2 cellular contexts compared by ENCODE assay signal in the genomic region with DNA sequence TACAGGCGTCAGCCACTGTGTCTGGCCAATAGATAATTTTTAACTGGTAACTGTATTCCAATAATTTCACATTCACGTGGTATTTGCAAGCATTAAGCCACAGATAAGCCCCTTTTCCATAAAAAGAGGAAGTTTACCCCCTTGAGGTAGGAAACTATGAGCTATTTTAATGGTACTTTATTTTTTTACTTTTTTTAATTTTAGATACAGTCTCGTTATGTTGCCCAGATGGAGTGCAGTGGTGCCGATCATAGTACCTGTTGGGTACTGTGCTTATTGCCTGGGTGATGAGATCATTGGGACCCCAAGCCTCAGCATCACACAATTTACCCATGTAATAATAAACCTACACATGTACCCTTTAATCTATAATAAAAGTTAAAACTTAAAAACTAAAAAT.
TF ChIP-seq lines count a peak whose summit lies in the region.

No MANE protein-coding gene starts in this region.

TF ChIP-seq in K562, 482 proteins besides CTCF, POLR2A, EP300 and RAD21:
- TF ChIP-seq TCF3 (CRISPR knock-in tag; IDR thresholded peaks at IDR 0.05) (0 out of 2 replicates have a peak, but pooled peaks have one; percentile 8), ARNT (IDR thresholded peaks at IDR 0.05) (no peak), RFX7 (CRISPR knock-in tag; IDR thresholded peaks at IDR 0.05) (no peak)
- TF ChIP-seq, protein P1, sequence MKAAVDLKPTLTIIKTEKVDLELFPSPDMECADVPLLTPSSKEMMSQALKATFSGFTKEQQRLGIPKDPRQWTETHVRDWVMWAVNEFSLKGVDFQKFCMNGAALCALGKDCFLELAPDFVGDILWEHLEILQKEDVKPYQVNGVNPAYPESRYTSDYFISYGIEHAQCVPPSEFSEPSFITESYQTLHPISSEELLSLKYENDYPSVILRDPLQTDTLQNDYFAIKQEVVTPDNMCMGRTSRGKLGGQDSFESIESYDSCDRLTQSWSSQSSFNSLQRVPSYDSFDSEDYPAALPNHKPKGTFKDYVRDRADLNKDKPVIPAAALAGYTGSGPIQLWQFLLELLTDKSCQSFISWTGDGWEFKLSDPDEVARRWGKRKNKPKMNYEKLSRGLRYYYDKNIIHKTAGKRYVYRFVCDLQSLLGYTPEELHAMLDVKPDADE (conservative IDR thresholded peaks at IDR 0.05; ENCODE audit: control insufficient read depth, low read depth, low read length) = no peak
- TF ChIP-seq, protein P2, sequence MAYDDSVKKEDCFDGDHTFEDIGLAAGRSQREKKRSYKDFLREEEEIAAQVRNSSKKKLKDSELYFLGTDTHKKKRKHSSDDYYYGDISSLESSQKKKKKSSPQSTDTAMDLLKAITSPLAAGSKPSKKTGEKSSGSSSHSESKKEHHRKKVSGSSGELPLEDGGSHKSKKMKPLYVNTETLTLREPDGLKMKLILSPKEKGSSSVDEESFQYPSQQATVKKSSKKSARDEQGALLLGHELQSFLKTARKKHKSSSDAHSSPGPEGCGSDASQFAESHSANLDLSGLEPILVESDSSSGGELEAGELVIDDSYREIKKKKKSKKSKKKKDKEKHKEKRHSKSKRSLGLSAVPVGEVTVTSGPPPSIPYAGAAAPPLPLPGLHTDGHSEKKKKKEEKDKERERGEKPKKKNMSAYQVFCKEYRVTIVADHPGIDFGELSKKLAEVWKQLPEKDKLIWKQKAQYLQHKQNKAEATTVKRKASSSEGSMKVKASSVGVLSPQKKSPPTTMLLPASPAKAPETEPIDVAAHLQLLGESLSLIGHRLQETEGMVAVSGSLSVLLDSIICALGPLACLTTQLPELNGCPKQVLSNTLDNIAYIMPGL (CRISPR knock-in tag; IDR thresholded peaks at IDR 0.05) = no peak

TF ChIP-seq in GM23338, 12 proteins besides CTCF, POLR2A, EP300 and RAD21:
- TF ChIP-seq NANOG (IDR thresholded peaks at IDR 0.05; ENCODE audit: borderline replicate concordance) (no peak), EZH2 (IDR thresholded peaks at IDR 0.05; ENCODE audit: low read depth, unreplicated experiment) (no peak), EZH2phosphoT487 (IDR thresholded peaks at IDR 0.05; ENCODE audit: unreplicated experiment) (no peak), STAT1 (IDR thresholded peaks at IDR 0.05; ENCODE audit: unreplicated experiment) (no peak), JUNB (IDR thresholded peaks at IDR 0.05; ENCODE audit: unreplicated experiment) (no peak), ZNF114 (CRISPR knock-in tag; IDR thresholded peaks at IDR 0.05) (no peak), POLR2AphosphoS5 (IDR thresholded peaks at IDR 0.05; ENCODE audit: low read depth) (no peak), CREB1 (CRISPR knock-in tag; IDR thresholded peaks at IDR 0.05; ENCODE audit: low read depth) (no peak), ZNF331 (CRISPR knock-in tag; IDR thresholded peaks at IDR 0.05; ENCODE audit: low read depth) (no peak)
- TF ChIP-seq, protein P1 (IDR thresholded peaks at IDR 0.05) = no peak
- TF ChIP-seq, protein P3, sequence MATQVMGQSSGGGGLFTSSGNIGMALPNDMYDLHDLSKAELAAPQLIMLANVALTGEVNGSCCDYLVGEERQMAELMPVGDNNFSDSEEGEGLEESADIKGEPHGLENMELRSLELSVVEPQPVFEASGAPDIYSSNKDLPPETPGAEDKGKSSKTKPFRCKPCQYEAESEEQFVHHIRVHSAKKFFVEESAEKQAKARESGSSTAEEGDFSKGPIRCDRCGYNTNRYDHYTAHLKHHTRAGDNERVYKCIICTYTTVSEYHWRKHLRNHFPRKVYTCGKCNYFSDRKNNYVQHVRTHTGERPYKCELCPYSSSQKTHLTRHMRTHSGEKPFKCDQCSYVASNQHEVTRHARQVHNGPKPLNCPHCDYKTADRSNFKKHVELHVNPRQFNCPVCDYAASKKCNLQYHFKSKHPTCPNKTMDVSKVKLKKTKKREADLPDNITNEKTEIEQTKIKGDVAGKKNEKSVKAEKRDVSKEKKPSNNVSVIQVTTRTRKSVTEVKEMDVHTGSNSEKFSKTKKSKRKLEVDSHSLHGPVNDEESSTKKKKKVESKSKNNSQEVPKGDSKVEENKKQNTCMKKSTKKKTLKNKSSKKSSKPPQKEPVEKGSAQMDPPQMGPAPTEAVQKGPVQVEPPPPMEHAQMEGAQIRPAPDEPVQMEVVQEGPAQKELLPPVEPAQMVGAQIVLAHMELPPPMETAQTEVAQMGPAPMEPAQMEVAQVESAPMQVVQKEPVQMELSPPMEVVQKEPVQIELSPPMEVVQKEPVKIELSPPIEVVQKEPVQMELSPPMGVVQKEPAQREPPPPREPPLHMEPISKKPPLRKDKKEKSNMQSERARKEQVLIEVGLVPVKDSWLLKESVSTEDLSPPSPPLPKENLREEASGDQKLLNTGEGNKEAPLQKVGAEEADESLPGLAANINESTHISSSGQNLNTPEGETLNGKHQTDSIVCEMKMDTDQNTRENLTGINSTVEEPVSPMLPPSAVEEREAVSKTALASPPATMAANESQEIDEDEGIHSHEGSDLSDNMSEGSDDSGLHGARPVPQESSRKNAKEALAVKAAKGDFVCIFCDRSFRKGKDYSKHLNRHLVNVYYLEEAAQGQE (IDR thresholded peaks at IDR 0.05; ENCODE audit: unreplicated experiment) = no peak
- TF ChIP-seq, protein P4, sequence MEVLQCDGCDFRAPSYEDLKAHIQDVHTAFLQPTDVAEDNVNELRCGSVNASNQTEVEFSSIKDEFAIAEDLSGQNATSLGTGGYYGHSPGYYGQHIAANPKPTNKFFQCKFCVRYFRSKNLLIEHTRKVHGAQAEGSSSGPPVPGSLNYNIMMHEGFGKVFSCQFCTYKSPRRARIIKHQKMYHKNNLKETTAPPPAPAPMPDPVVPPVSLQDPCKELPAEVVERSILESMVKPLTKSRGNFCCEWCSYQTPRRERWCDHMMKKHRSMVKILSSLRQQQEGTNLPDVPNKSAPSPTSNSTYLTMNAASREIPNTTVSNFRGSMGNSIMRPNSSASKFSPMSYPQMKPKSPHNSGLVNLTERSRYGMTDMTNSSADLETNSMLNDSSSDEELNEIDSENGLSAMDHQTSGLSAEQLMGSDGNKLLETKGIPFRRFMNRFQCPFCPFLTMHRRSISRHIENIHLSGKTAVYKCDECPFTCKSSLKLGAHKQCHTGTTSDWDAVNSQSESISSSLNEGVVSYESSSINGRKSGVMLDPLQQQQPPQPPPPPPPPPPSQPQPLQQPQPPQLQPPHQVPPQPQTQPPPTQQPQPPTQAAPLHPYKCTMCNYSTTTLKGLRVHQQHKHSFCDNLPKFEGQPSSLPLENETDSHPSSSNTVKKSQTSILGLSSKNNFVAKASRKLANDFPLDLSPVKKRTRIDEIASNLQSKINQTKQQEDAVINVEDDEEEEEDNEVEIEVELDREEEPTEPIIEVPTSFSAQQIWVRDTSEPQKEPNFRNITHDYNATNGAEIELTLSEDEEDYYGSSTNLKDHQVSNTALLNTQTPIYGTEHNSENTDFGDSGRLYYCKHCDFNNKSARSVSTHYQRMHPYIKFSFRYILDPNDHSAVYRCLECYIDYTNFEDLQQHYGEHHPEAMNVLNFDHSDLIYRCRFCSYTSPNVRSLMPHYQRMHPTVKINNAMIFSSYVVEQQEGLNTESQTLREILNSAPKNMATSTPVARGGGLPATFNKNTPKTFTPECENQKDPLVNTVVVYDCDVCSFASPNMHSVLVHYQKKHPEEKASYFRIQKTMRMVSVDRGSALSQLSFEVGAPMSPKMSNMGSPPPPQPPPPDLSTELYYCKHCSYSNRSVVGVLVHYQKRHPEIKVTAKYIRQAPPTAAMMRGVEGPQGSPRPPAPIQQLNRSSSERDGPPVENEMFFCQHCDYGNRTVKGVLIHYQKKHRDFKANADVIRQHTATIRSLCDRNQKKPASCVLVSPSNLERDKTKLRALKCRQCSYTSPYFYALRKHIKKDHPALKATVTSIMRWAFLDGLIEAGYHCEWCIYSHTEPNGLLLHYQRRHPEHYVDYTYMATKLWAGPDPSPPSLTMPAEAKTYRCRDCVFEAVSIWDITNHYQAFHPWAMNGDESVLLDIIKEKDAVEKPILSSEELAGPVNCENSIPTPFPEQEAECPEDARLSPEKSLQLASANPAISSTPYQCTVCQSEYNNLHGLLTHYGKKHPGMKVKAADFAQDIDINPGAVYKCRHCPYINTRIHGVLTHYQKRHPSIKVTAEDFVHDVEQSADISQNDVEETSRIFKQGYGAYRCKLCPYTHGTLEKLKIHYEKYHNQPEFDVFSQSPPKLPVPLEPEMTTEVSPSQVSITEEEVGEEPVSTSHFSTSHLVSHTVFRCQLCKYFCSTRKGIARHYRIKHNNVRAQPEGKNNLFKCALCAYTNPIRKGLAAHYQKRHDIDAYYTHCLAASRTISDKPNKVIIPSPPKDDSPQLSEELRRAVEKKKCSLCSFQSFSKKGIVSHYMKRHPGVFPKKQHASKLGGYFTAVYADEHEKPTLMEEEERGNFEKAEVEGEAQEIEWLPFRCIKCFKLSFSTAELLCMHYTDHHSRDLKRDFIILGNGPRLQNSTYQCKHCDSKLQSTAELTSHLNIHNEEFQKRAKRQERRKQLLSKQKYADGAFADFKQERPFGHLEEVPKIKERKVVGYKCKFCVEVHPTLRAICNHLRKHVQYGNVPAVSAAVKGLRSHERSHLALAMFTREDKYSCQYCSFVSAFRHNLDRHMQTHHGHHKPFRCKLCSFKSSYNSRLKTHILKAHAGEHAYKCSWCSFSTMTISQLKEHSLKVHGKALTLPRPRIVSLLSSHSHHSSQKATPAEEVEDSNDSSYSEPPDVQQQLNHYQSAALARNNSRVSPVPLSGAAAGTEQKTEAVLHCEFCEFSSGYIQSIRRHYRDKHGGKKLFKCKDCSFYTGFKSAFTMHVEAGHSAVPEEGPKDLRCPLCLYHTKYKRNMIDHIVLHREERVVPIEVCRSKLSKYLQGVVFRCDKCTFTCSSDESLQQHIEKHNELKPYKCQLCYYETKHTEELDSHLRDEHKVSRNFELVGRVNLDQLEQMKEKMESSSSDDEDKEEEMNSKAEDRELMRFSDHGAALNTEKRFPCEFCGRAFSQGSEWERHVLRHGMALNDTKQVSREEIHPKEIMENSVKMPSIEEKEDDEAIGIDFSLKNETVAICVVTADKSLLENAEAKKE (CRISPR knock-in tag; IDR thresholded peaks at IDR 0.05) = no peak
